ENCODE assay signal across 8 cellular contexts in genomic region chr7:27739301-27739913, GRCh38. TPM values are rescaled to one million over a fixed set of nuclear protein-coding genes. Genes with fewer than 3 reads are reported as not detected.
DNase-seq lines count a peak whose midpoint lies in the region; ATAC-seq, FAIRE-seq and TF ChIP-seq lines count a peak whose summit lies in the region.

No MANE protein-coding gene starts in this region.

- H3K9ac ChIP-seq in OCI-LY1 (ENCODE audit: low read length), result peak overlapping the region; percentile 80

- TF ChIP-seq POLR2A in GM12892 (IDR thresholded peaks at IDR 0.05; ENCODE audit: low read depth, low read length) (no peak), uterus (IDR thresholded peaks at IDR 0.05) (no peak)

- ATAC-seq in HG02884 (IDR thresholded peaks at IDR 0.05; ENCODE audit: unreplicated experiment) (peak; percentile 32), lower lobe of right lung (peak; percentile 57 to 65)

- H4K20me1 ChIP-seq in OCI-LY1 (ENCODE audit: insufficient read depth, low read length), result no peaks in the 10 kb centered on the region

- H3K27ac ChIP-seq in ACC112 (ENCODE audit: low read depth, low read length), result peak overlapping the region; percentile 86
- peak overlapping the region; percentile 24 for H3K27ac ChIP-seq in OCI-LY1 (ENCODE audit: low read depth, low read length, poor library complexity, severe bottlenecking)
- H3K27ac ChIP-seq in caudate nucleus (ENCODE audit: low read depth, low read length), result peak overlapping the region; percentile 94
- H3K27ac ChIP-seq in lower lobe of right lung, result peak overlapping the region; percentile 99
- peak overlapping the region; percentile 95 to 99 for H3K27ac ChIP-seq in uterus

- peaks cover 12% of the 10 kb centered on the region for H3K4me1 ChIP-seq in ACC112 (ENCODE audit: control insufficient read depth, insufficient read depth, low read length, unreplicated experiment)
- H3K4me1 ChIP-seq in OCI-LY1 (ENCODE audit: insufficient read depth, low read length, severe bottlenecking), result peaks cover 31% of the 10 kb centered on the region
- peaks cover 46% of the 10 kb centered on the region for H3K4me1 ChIP-seq in lower lobe of right lung
- no peaks in the 10 kb centered on the region for H3K4me1 ChIP-seq in uterus

- H3K9me2 ChIP-seq in OCI-LY1 (ENCODE audit: low read depth, low read length), result no peaks in the 10 kb centered on the region

- no peaks in the 10 kb centered on the region for H3K27me3 ChIP-seq in ACC112 (ENCODE audit: insufficient read depth, low read length)
- no peaks in the 10 kb centered on the region for H3K27me3 ChIP-seq in OCI-LY1 (ENCODE audit: insufficient read depth, low read length)
- H3K27me3 ChIP-seq in lower lobe of right lung (ENCODE audit: low read depth), result no peaks in the 10 kb centered on the region
- no peaks in the 10 kb centered on the region for H3K27me3 ChIP-seq in uterus

- intact Hi-C loops in lower lobe of right lung (cut with DNase I), result no loop called here
- intact Hi-C loops in uterus (cut with DNase I; ENCODE audit: low total_unique reads), result loop anchor here (5.0 kb wide), 1 partner anchor 77 kb away; the partner anchor contains the start of gene HIBADH

- H3F3A ChIP-seq in OCI-LY1 (ENCODE audit: insufficient read depth, low read length), result no peaks in the 10 kb centered on the region

- TF ChIP-seq CTCF in OCI-LY1 (IDR thresholded peaks at IDR 0.05; ENCODE audit: low read length), result no peak
- no peak for TF ChIP-seq CTCF in lower lobe of right lung (IDR thresholded peaks at IDR 0.05)
- TF ChIP-seq CTCF in uterus (IDR thresholded peaks at IDR 0.05), result no peak

- H3K79me2 ChIP-seq in ACC112 (ENCODE audit: control insufficient read depth, insufficient read depth, low read length, unreplicated experiment) (peaks cover 27% of the 10 kb centered on the region), OCI-LY1 (ENCODE audit: insufficient read depth, low read length) (peaks cover 23% of the 10 kb centered on the region)

- peak overlapping the region; percentile 92 for H3K4me2 ChIP-seq in OCI-LY1 (ENCODE audit: low read length)

- DNase-seq in GM12892 (ENCODE audit: insufficient read length) (no peak), caudate nucleus (lab: John Stamatoyannopoulos, UW) (peak in 4 of 61 donors; percentile 34 to 48 (median 45)), lower lobe of right lung (peak; percentile 50), uterus (no peak), frontal cortex (ENCODE audit: low spot score in 2 of 2) (no peak)

- H2AFZ ChIP-seq in ACC112 (ENCODE audit: low read length, unreplicated experiment), result peak overlapping the region; percentile 76
- peak overlapping the region; percentile 80 for H2AFZ ChIP-seq in OCI-LY1 (ENCODE audit: low read length)

- FAIRE-seq in GM12892 (lab: Jason Lieb, UNC), result peak; percentile 40
- no peak for FAIRE-seq in frontal cortex (lab: Jason Lieb, UNC)

- H3K36me3 ChIP-seq in ACC112 (ENCODE audit: insufficient read depth, low read length) (no peaks in the 10 kb centered on the region), OCI-LY1 (ENCODE audit: insufficient read depth, low read length) (no peaks in the 10 kb centered on the region), lower lobe of right lung (no peaks in the 10 kb centered on the region), uterus (no peaks in the 10 kb centered on the region)

- H3K4me3 ChIP-seq in ACC112 (ENCODE audit: low read depth, low read length) (peak overlapping the region; percentile 100), OCI-LY1 (ENCODE audit: low read depth, low read length, poor library complexity, severe bottlenecking) (peak overlapping the region; percentile 80), lower lobe of right lung (peak overlapping the region; percentile 93), uterus (peak overlapping the region; percentile 95 to 96)

- H3K9me3 ChIP-seq in OCI-LY1 (ENCODE audit: low read length), result no peaks in the 10 kb centered on the region
- H3K9me3 ChIP-seq in lower lobe of right lung, result no peaks in the 10 kb centered on the region
- H3K9me3 ChIP-seq in uterus, result no peaks in the 10 kb centered on the region

RNA-seq across cellular contexts. Expression of gene TAX1BP1, which starts 0.6 kb away (rescaled TPM):
- 61.8 TPM for polyA plus RNA-seq in GM12892 (2012; ENCODE audit: missing spikeins)
- total RNA-seq in lower lobe of right lung (128 TPM), uterus (100 to 1,000 TPM in 1 of 4 donors, 10 to 100 TPM in 3; 46.4 to 121 (median 77.3) TPM), frontal cortex (76.6 TPM)

Comparison
In these comparisons a context has a peak if more than half of its experiments do, and no peak if none do; other contexts are left out.
1. H3K27ac ChIP-seq: peak in every context shown above with its lines; median percentile 99 in lower lobe of right lung; 97 in uterus; 94 in caudate nucleus; 86 in ACC112; 24 in OCI-LY1.